ENCODE assay signal across 1 cellular context in genomic region chr17:12634789-12635414, GRCh38.
TF ChIP-seq lines count a peak whose summit lies in the region.

No MANE protein-coding gene starts in this region.

TF ChIP-seq in IMR-90, 13 proteins besides CTCF, POLR2A, EP300 and RAD21 (continued from another document):
- TF ChIP-seq ELK1 (IDR thresholded peaks at IDR 0.05; ENCODE audit: borderline replicate concordance, low read depth, low read length) (no peak), USF2 (IDR thresholded peaks at IDR 0.05; ENCODE audit: low read depth, low read length) (no peak), CEBPB (IDR thresholded peaks at IDR 0.05; ENCODE audit: low read depth, low read length) (no peak), NFE2L2 (IDR thresholded peaks at IDR 0.05; ENCODE audit: low read depth, low read length) (no peak), MXI1 (IDR thresholded peaks at IDR 0.05; ENCODE audit: borderline replicate concordance, low read depth, low read length) (no peak)
TF ChIP-seq in IMR-90: peak in this region for 0.
